1 cellular context compared by ENCODE assay signal in the genomic region with DNA sequence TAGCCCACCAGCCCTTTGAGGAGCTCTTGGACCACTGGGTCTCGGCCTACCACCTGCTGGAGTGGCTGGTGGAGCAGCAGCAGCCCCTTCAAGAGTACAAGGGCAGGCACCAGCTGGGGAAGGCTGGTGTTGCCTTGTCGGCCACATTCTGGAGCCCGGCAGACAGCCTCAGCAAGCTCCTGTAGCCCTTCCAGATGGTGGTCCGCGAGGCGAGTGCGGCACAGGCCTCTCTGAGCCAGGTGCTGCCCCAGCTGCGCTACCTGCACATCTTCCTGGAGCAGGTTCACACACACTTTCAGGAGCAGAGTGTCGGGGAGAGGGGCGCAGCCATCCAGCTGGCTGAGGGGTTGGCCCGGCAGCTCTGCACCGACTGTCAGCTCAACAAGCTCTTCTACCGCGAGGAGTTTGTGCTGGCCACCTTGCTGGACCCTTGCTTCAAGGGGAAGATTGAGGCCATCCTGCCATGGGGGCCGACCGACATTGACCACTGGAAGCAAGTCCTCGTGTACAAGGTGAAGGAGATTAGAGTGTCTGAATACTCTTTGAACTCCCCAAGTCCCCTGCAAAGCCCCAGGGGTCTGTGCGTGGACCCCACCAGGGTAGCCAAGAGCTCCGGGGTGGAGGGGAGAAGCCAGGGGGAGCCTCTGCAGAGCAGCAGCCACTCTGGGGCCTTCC.
A peak's percentile ranks its signal among the peaks of the same experiment; 100 is the strongest.
TF ChIP-seq lines count a peak whose summit lies in the region.

No MANE protein-coding gene starts in this region.

TF ChIP-seq in HepG2, 621 proteins besides CTCF, POLR2A, EP300 and RAD21:
- TF ChIP-seq AGO2 (optimal IDR thresholded peaks at IDR 0.05; ENCODE audit: low read depth, low read length) (peak; percentile 92), ZNF556 (CRISPR knock-in tag; IDR thresholded peaks at IDR 0.05; ENCODE audit: borderline replicate concordance) (no peak), RBFOX2 (IDR thresholded peaks at IDR 0.05; ENCODE audit: low read depth, low read length) (peak; percentile 60; the same call in 1 of the 2 replicates)
